1 cellular context compared by ENCODE assay signal in the genomic region with DNA sequence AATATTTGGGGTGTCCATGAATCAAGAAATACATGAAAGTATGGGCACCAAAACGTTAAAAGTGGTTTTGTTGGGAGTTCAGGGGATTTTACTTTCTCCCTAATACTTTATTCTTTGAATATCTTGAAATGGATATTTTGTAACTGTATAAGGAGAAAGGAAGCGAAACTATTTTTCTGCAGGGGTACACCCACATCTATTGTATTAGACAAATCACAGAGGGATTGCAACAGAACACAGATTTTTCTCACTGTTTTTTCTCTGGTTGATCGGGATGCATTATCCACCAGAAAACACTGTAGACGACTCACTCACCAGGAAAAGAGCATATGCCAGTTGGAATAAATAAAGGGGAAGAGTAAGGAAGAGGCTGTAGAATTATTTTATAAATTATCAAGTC.
TF ChIP-seq lines count a peak whose summit lies in the region.

No MANE protein-coding gene starts in this region.

TF ChIP-seq in WTC11, 78 proteins besides CTCF, POLR2A, EP300 and RAD21:
- TF ChIP-seq, protein P1, sequence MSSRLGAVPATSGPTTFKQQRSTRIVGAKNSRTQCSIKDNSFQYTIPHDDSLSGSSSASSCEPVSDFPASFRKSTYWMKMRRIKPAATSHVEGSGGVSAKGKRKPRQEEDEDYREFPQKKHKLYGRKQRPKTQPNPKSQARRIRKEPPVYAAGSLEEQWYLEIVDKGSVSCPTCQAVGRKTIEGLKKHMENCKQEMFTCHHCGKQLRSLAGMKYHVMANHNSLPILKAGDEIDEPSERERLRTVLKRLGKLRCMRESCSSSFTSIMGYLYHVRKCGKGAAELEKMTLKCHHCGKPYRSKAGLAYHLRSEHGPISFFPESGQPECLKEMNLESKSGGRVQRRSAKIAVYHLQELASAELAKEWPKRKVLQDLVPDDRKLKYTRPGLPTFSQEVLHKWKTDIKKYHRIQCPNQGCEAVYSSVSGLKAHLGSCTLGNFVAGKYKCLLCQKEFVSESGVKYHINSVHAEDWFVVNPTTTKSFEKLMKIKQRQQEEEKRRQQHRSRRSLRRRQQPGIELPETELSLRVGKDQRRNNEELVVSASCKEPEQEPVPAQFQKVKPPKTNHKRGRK (CRISPR knock-in tag; IDR thresholded peaks at IDR 0.05; ENCODE audit: borderline replicate concordance) = no peak
- TF ChIP-seq ATF1 (CRISPR knock-in tag; IDR thresholded peaks at IDR 0.05) = no peak
- TF ChIP-seq GRHL2 (CRISPR knock-in tag; IDR thresholded peaks at IDR 0.05; ENCODE audit: insufficient replicate concordance, severe bottlenecking) = no peak
- no peak for TF ChIP-seq ZNF138 (CRISPR knock-in tag; conservative IDR thresholded peaks at IDR 0.05)
- no peak for TF ChIP-seq NR1H2 (CRISPR knock-in tag; IDR thresholded peaks at IDR 0.05)
- no peak for TF ChIP-seq ELF4 (CRISPR knock-in tag; IDR thresholded peaks at IDR 0.05; ENCODE audit: low read depth)
- no peak for TF ChIP-seq CREM (CRISPR knock-in tag; IDR thresholded peaks at IDR 0.05)
- no peak for TF ChIP-seq MYBL2 (CRISPR knock-in tag; IDR thresholded peaks at IDR 0.05)
- no peak for TF ChIP-seq EMX1 (CRISPR knock-in tag; IDR thresholded peaks at IDR 0.05)
- TF ChIP-seq SP1 (CRISPR knock-in tag; conservative IDR thresholded peaks at IDR 0.05) = no peak
- no peak for TF ChIP-seq TCF7 (CRISPR knock-in tag; IDR thresholded peaks at IDR 0.05; ENCODE audit: low read depth)
- no peak for TF ChIP-seq TEAD4 (CRISPR knock-in tag; IDR thresholded peaks at IDR 0.05)
- TF ChIP-seq, protein P2, sequence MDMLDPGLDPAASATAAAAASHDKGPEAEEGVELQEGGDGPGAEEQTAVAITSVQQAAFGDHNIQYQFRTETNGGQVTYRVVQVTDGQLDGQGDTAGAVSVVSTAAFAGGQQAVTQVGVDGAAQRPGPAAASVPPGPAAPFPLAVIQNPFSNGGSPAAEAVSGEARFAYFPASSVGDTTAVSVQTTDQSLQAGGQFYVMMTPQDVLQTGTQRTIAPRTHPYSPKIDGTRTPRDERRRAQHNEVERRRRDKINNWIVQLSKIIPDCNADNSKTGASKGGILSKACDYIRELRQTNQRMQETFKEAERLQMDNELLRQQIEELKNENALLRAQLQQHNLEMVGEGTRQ (CRISPR knock-in tag; IDR thresholded peaks at IDR 0.05) = no peak
- TF ChIP-seq NR2C2 (CRISPR knock-in tag; IDR thresholded peaks at IDR 0.05) = no peak
- TF ChIP-seq, protein P3, sequence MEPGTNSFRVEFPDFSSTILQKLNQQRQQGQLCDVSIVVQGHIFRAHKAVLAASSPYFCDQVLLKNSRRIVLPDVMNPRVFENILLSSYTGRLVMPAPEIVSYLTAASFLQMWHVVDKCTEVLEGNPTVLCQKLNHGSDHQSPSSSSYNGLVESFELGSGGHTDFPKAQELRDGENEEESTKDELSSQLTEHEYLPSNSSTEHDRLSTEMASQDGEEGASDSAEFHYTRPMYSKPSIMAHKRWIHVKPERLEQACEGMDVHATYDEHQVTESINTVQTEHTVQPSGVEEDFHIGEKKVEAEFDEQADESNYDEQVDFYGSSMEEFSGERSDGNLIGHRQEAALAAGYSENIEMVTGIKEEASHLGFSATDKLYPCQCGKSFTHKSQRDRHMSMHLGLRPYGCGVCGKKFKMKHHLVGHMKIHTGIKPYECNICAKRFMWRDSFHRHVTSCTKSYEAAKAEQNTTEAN (CRISPR knock-in tag; IDR thresholded peaks at IDR 0.05) = no peak
- TF ChIP-seq, protein P4, sequence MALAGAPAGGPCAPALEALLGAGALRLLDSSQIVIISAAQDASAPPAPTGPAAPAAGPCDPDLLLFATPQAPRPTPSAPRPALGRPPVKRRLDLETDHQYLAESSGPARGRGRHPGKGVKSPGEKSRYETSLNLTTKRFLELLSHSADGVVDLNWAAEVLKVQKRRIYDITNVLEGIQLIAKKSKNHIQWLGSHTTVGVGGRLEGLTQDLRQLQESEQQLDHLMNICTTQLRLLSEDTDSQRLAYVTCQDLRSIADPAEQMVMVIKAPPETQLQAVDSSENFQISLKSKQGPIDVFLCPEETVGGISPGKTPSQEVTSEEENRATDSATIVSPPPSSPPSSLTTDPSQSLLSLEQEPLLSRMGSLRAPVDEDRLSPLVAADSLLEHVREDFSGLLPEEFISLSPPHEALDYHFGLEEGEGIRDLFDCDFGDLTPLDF (CRISPR knock-in tag; IDR thresholded peaks at IDR 0.05) = no peak
- TF ChIP-seq, protein P5, sequence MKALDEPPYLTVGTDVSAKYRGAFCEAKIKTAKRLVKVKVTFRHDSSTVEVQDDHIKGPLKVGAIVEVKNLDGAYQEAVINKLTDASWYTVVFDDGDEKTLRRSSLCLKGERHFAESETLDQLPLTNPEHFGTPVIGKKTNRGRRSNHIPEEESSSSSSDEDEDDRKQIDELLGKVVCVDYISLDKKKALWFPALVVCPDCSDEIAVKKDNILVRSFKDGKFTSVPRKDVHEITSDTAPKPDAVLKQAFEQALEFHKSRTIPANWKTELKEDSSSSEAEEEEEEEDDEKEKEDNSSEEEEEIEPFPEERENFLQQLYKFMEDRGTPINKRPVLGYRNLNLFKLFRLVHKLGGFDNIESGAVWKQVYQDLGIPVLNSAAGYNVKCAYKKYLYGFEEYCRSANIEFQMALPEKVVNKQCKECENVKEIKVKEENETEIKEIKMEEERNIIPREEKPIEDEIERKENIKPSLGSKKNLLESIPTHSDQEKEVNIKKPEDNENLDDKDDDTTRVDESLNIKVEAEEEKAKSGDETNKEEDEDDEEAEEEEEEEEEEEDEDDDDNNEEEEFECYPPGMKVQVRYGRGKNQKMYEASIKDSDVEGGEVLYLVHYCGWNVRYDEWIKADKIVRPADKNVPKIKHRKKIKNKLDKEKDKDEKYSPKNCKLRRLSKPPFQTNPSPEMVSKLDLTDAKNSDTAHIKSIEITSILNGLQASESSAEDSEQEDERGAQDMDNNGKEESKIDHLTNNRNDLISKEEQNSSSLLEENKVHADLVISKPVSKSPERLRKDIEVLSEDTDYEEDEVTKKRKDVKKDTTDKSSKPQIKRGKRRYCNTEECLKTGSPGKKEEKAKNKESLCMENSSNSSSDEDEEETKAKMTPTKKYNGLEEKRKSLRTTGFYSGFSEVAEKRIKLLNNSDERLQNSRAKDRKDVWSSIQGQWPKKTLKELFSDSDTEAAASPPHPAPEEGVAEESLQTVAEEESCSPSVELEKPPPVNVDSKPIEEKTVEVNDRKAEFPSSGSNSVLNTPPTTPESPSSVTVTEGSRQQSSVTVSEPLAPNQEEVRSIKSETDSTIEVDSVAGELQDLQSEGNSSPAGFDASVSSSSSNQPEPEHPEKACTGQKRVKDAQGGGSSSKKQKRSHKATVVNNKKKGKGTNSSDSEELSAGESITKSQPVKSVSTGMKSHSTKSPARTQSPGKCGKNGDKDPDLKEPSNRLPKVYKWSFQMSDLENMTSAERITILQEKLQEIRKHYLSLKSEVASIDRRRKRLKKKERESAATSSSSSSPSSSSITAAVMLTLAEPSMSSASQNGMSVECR (CRISPR knock-in tag; IDR thresholded peaks at IDR 0.05; ENCODE audit: borderline replicate concordance) = no peak
- TF ChIP-seq, protein P6, sequence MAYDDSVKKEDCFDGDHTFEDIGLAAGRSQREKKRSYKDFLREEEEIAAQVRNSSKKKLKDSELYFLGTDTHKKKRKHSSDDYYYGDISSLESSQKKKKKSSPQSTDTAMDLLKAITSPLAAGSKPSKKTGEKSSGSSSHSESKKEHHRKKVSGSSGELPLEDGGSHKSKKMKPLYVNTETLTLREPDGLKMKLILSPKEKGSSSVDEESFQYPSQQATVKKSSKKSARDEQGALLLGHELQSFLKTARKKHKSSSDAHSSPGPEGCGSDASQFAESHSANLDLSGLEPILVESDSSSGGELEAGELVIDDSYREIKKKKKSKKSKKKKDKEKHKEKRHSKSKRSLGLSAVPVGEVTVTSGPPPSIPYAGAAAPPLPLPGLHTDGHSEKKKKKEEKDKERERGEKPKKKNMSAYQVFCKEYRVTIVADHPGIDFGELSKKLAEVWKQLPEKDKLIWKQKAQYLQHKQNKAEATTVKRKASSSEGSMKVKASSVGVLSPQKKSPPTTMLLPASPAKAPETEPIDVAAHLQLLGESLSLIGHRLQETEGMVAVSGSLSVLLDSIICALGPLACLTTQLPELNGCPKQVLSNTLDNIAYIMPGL (CRISPR knock-in tag; IDR thresholded peaks at IDR 0.05) = no peak
